ENCODE assay signal across 1 cellular context in the genomic region with DNA sequence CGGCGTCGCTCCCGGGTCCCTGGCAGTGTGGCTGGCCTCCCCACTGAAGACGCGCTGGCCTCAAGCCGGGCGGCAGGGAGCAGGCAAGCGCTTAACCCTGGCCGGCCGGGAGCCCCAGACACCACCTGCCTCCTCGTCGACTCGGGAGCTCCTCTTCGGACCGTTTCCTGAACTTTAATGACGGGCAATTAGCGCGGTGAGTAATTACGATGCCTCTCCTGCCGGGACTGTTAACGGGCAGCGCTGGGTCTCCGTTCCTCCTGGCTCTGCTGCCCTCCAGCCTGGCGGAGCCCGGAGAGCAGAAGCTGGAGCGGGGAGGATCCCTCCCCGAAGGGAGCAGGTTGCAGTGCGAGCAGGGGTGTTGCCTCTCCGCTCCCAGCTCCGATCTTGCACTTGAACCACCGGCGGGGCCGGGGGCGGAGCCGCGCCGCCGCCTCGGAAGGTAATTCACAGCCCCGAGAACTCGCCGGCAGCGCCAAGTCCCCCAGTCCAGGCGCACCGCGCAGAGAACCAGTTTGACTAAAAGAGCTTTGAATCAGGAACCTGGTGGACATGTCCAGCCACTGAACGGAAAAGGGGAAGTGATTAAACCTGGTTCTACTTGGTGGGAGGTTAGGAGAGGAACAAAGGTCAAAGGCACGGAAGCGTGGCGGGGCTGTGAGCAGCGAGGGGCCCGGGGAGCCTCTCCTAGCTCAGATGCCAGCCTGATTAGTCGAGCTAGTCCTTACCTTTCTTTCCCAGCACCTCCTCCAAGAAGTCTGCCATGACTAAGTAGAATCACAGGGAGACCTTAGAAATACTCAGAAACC.
TF ChIP-seq lines count a peak whose summit lies in the region.

No MANE protein-coding gene starts in this region.

TF ChIP-seq in HepG2, 621 proteins besides CTCF, POLR2A, EP300 and RAD21 (continued from another document and continues in another):
- TF ChIP-seq, protein P1, sequence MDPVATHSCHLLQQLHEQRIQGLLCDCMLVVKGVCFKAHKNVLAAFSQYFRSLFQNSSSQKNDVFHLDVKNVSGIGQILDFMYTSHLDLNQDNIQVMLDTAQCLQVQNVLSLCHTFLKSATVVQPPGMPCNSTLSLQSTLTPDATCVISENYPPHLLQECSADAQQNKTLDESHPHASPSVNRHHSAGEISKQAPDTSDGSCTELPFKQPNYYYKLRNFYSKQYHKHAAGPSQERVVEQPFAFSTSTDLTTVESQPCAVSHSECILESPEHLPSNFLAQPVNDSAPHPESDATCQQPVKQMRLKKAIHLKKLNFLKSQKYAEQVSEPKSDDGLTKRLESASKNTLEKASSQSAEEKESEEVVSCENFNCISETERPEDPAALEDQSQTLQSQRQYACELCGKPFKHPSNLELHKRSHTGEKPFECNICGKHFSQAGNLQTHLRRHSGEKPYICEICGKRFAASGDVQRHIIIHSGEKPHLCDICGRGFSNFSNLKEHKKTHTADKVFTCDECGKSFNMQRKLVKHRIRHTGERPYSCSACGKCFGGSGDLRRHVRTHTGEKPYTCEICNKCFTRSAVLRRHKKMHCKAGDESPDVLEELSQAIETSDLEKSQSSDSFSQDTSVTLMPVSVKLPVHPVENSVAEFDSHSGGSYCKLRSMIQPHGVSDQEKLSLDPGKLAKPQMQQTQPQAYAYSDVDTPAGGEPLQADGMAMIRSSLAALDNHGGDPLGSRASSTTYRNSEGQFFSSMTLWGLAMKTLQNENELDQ (CRISPR knock-in tag; IDR thresholded peaks at IDR 0.05; ENCODE audit: borderline replicate concordance): no peak
- TF ChIP-seq CHD2 (IDR thresholded peaks at IDR 0.05; ENCODE audit: low read depth, low read length): no peak
- peak; percentile 60 for TF ChIP-seq ZNF777 (CRISPR knock-in tag; IDR thresholded peaks at IDR 0.05)
- peak; percentile 81 for TF ChIP-seq POLR2G (IDR thresholded peaks at IDR 0.05; ENCODE audit: low read depth, low read length)
- TF ChIP-seq ZNF337 (CRISPR knock-in tag; IDR thresholded peaks at IDR 0.05; ENCODE audit: borderline replicate concordance, low read depth): no peak
- TF ChIP-seq, protein P2, sequence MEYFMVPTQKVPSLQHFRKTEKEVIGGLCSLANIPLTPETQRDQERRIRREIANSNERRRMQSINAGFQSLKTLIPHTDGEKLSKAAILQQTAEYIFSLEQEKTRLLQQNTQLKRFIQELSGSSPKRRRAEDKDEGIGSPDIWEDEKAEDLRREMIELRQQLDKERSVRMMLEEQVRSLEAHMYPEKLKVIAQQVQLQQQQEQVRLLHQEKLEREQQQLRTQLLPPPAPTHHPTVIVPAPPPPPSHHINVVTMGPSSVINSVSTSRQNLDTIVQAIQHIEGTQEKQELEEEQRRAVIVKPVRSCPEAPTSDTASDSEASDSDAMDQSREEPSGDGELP (IDR thresholded peaks at IDR 0.05; ENCODE audit: borderline replicate concordance, low read depth): no peak
- no peak for TF ChIP-seq KDM6A (CRISPR knock-in tag; IDR thresholded peaks at IDR 0.05; ENCODE audit: low read depth)
- peak; percentile 35 for TF ChIP-seq CBX1 (IDR thresholded peaks at IDR 0.05; ENCODE audit: low read depth)
- TF ChIP-seq CC2D1A (CRISPR knock-in tag; IDR thresholded peaks at IDR 0.05): no peak
- TF ChIP-seq STAG1 (CRISPR knock-in tag; IDR thresholded peaks at IDR 0.05): no peak
- peak; percentile 67 for TF ChIP-seq XRCC5 (optimal IDR thresholded peaks at IDR 0.05; ENCODE audit: low read length)
- TF ChIP-seq, protein P3, sequence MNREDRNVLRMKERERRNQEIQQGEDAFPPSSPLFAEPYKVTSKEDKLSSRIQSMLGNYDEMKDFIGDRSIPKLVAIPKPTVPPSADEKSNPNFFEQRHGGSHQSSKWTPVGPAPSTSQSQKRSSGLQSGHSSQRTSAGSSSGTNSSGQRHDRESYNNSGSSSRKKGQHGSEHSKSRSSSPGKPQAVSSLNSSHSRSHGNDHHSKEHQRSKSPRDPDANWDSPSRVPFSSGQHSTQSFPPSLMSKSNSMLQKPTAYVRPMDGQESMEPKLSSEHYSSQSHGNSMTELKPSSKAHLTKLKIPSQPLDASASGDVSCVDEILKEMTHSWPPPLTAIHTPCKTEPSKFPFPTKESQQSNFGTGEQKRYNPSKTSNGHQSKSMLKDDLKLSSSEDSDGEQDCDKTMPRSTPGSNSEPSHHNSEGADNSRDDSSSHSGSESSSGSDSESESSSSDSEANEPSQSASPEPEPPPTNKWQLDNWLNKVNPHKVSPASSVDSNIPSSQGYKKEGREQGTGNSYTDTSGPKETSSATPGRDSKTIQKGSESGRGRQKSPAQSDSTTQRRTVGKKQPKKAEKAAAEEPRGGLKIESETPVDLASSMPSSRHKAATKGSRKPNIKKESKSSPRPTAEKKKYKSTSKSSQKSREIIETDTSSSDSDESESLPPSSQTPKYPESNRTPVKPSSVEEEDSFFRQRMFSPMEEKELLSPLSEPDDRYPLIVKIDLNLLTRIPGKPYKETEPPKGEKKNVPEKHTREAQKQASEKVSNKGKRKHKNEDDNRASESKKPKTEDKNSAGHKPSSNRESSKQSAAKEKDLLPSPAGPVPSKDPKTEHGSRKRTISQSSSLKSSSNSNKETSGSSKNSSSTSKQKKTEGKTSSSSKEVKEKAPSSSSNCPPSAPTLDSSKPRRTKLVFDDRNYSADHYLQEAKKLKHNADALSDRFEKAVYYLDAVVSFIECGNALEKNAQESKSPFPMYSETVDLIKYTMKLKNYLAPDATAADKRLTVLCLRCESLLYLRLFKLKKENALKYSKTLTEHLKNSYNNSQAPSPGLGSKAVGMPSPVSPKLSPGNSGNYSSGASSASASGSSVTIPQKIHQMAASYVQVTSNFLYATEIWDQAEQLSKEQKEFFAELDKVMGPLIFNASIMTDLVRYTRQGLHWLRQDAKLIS (CRISPR knock-in tag; IDR thresholded peaks at IDR 0.05): no peak
- TF ChIP-seq ZSCAN25 (CRISPR knock-in tag; IDR thresholded peaks at IDR 0.05): peak; percentile 94
- no peak for TF ChIP-seq MTA3 (CRISPR knock-in tag; IDR thresholded peaks at IDR 0.05)
- no peak for TF ChIP-seq AKAP8 (CRISPR knock-in tag; IDR thresholded peaks at IDR 0.05)
- TF ChIP-seq, protein P4, sequence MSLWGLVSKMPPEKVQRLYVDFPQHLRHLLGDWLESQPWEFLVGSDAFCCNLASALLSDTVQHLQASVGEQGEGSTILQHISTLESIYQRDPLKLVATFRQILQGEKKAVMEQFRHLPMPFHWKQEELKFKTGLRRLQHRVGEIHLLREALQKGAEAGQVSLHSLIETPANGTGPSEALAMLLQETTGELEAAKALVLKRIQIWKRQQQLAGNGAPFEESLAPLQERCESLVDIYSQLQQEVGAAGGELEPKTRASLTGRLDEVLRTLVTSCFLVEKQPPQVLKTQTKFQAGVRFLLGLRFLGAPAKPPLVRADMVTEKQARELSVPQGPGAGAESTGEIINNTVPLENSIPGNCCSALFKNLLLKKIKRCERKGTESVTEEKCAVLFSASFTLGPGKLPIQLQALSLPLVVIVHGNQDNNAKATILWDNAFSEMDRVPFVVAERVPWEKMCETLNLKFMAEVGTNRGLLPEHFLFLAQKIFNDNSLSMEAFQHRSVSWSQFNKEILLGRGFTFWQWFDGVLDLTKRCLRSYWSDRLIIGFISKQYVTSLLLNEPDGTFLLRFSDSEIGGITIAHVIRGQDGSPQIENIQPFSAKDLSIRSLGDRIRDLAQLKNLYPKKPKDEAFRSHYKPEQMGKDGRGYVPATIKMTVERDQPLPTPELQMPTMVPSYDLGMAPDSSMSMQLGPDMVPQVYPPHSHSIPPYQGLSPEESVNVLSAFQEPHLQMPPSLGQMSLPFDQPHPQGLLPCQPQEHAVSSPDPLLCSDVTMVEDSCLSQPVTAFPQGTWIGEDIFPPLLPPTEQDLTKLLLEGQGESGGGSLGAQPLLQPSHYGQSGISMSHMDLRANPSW (CRISPR knock-in tag; IDR thresholded peaks at IDR 0.05; ENCODE audit: borderline replicate concordance): no peak
- no peak for TF ChIP-seq ADNP (CRISPR knock-in tag; IDR thresholded peaks at IDR 0.05)
- TF ChIP-seq ZFYVE20 (CRISPR knock-in tag; IDR thresholded peaks at IDR 0.05; ENCODE audit: borderline replicate concordance, low read depth): no peak
- no peak for TF ChIP-seq AHR (CRISPR knock-in tag; IDR thresholded peaks at IDR 0.05)
- TF ChIP-seq BHLHE40 (IDR thresholded peaks at IDR 0.05; ENCODE audit: low read length): no peak
- TF ChIP-seq MXD4 (CRISPR knock-in tag; IDR thresholded peaks at IDR 0.05): 0 out of 2 replicates have a peak, but pooled peaks have one; percentile 13
- TF ChIP-seq U2AF1 (optimal IDR thresholded peaks at IDR 0.05; ENCODE audit: low read depth, low read length): no peak
- no peak for TF ChIP-seq TOE1 (CRISPR knock-in tag; IDR thresholded peaks at IDR 0.05)
- TF ChIP-seq ZNF782 (CRISPR knock-in tag; IDR thresholded peaks at IDR 0.05; ENCODE audit: borderline replicate concordance): no peak
- TF ChIP-seq ZNF343 (CRISPR knock-in tag; IDR thresholded peaks at IDR 0.05): no peak
- TF ChIP-seq, protein P5, sequence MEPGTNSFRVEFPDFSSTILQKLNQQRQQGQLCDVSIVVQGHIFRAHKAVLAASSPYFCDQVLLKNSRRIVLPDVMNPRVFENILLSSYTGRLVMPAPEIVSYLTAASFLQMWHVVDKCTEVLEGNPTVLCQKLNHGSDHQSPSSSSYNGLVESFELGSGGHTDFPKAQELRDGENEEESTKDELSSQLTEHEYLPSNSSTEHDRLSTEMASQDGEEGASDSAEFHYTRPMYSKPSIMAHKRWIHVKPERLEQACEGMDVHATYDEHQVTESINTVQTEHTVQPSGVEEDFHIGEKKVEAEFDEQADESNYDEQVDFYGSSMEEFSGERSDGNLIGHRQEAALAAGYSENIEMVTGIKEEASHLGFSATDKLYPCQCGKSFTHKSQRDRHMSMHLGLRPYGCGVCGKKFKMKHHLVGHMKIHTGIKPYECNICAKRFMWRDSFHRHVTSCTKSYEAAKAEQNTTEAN (CRISPR knock-in tag; conservative IDR thresholded peaks at IDR 0.05): 0 out of 2 replicates have a peak, but pooled peaks have one; percentile 9
- no peak for TF ChIP-seq ZFP82 (CRISPR knock-in tag; IDR thresholded peaks at IDR 0.05; ENCODE audit: borderline replicate concordance)
- no peak for TF ChIP-seq PCBP2 (optimal IDR thresholded peaks at IDR 0.05; ENCODE audit: low read depth, low read length, poor library complexity, severe bottlenecking)
- TF ChIP-seq ZNF367 (CRISPR knock-in tag; IDR thresholded peaks at IDR 0.05; ENCODE audit: borderline replicate concordance): no peak
- 0 out of 2 replicates have a peak, but pooled peaks have one; percentile 50 for TF ChIP-seq HOXD1 (CRISPR knock-in tag; IDR thresholded peaks at IDR 0.05)
- 0 out of 2 replicates have a peak, but pooled peaks have one; percentile 15 for TF ChIP-seq DPF2 (CRISPR knock-in tag; IDR thresholded peaks at IDR 0.05; ENCODE audit: borderline replicate concordance, low read depth)
- TF ChIP-seq, protein P6, sequence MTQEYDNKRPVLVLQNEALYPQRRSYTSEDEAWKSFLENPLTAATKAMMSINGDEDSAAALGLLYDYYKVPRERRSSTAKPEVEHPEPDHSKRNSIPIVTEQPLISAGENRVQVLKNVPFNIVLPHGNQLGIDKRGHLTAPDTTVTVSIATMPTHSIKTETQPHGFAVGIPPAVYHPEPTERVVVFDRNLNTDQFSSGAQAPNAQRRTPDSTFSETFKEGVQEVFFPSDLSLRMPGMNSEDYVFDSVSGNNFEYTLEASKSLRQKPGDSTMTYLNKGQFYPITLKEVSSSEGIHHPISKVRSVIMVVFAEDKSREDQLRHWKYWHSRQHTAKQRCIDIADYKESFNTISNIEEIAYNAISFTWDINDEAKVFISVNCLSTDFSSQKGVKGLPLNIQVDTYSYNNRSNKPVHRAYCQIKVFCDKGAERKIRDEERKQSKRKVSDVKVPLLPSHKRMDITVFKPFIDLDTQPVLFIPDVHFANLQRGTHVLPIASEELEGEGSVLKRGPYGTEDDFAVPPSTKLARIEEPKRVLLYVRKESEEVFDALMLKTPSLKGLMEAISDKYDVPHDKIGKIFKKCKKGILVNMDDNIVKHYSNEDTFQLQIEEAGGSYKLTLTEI (CRISPR knock-in tag; conservative IDR thresholded peaks at IDR 0.05): no peak
- TF ChIP-seq IRF2 (CRISPR knock-in tag; IDR thresholded peaks at IDR 0.05): no peak
- no peak for TF ChIP-seq SRF (IDR thresholded peaks at IDR 0.05; ENCODE audit: low read depth, low read length)
- TF ChIP-seq, protein P7, sequence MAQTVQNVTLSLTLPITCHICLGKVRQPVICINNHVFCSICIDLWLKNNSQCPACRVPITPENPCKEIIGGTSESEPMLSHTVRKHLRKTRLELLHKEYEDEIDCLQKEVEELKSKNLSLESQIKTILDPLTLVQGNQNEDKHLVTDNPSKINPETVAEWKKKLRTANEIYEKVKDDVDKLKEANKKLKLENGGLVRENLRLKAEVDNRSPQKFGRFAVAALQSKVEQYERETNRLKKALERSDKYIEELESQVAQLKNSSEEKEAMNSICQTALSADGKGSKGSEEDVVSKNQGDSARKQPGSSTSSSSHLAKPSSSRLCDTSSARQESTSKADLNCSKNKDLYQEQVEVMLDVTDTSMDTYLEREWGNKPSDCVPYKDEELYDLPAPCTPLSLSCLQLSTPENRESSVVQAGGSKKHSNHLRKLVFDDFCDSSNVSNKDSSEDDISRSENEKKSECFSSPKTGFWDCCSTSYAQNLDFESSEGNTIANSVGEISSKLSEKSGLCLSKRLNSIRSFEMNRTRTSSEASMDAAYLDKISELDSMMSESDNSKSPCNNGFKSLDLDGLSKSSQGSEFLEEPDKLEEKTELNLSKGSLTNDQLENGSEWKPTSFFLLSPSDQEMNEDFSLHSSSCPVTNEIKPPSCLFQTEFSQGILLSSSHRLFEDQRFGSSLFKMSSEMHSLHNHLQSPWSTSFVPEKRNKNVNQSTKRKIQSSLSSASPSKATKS (CRISPR knock-in tag; IDR thresholded peaks at IDR 0.05): no peak
- TF ChIP-seq NR2F6 (IDR thresholded peaks at IDR 0.05): peak; percentile 51
- peak; percentile 62 for TF ChIP-seq NR2F6 (CRISPR knock-in tag; IDR thresholded peaks at IDR 0.05)
